Comparison of ENCODE assay signal across 20 cellular contexts in genomic region chr12:53636641-53637040, GRCh38. TPM values are rescaled to one million over a fixed set of nuclear protein-coding genes. Genes with fewer than 3 reads are reported as not detected.
DNase-seq lines count a peak whose midpoint lies in the region; ATAC-seq, FAIRE-seq and TF ChIP-seq lines count a peak whose summit lies in the region.
"Had no signal": no experiment of that assay in that cellular context is flagged by ENCODE, and none has a peak within 500 bp of the region (broad histone marks: within the 10 kb centered on the region; RNA-seq: fewer than 3 reads in every experiment).

No MANE protein-coding gene starts in this region.

- H3K27ac ChIP-seq in HepG2 (ENCODE audit: extremely low read length, insufficient read depth, low read length) (no peak overlapping the region), right lobe of liver (no peak overlapping the region), K562 (ENCODE audit: extremely low read depth, low read depth, low read length) (no peak overlapping the region)
- H3K27ac ChIP-seq: 22Rv1, BLaER1 had no signal

- no peaks in the 10 kb centered on the region for H3K9me3 ChIP-seq in HepG2 (ENCODE audit: low read length)
- no peaks in the 10 kb centered on the region for H3K9me3 ChIP-seq in right lobe of liver
- H3K9me3 ChIP-seq in K562 (replicated peaks; ENCODE audit: control insufficient read depth, insufficient read depth, low read depth, low read length), result no peaks in the 10 kb centered on the region
- H3K9me3 ChIP-seq: BE2C had no signal

- no peak for FAIRE-seq in HepG2 (lab: Jason Lieb, UNC)
- FAIRE-seq in K562 (lab: Jason Lieb, UNC), result no peak
- FAIRE-seq: D721Med, G401.6, GM12891, GM19239 had no signal

- H2AFZ ChIP-seq in HepG2 (ENCODE audit: low read length), result no peak overlapping the region
- no peak overlapping the region for H2AFZ ChIP-seq in K562 (ENCODE audit: low read depth, low read length)

- CTCF ChIA-PET in HepG2 (lab: Yijun Ruan, JAX; ENCODE audit: low intra/inter-chr PET ratio, low total read pairs) (no interaction called here), K562 (lab: Yijun Ruan, JAX; ENCODE audit: low intra/inter-chr PET ratio) (no interaction called here)

- TF ChIP-seq EP300 in HepG2 (IDR thresholded peaks at IDR 0.05; ENCODE audit: low read depth in 2 of 2, low read length in 2 of 2) (no peak), HepG2 (CRISPR knock-in tag; IDR thresholded peaks at IDR 0.05; ENCODE audit: borderline replicate concordance) (no peak), K562 (IDR thresholded peaks at IDR 0.05; ENCODE audit: low read length) (no peak)

- in situ Hi-C loops in HepG2 (cut with HindIII; ENCODE audit: extremely low pct_ligation_motif_present, low pct_unique_long_range_greater_than_20kb), result no loop called here
- in situ Hi-C loops in K562 (cut with MboI), result no loop called here
- in situ Hi-C loops in KBM-7 (cut with MboI; ENCODE audit: low pct_unique_long_range_greater_than_20kb, low sequenced_read_pairs), result no loop called here

- H3K4me1 ChIP-seq in HepG2 (ENCODE audit: insufficient read depth, low read length) (no peaks in the 10 kb centered on the region), right lobe of liver (no peaks in the 10 kb centered on the region), K562 (replicated peaks in 1 of 2; ENCODE audit: control insufficient read depth in 2 of 2, insufficient read depth in 2 of 2, low read length in 2 of 2) (no peaks in the 10 kb centered on the region)
- H3K4me1 ChIP-seq: BE2C, BLaER1 had no signal

- no peak overlapping the region for H3K4me2 ChIP-seq in HepG2 (ENCODE audit: low read depth, low read length)
- no peak overlapping the region for H3K4me2 ChIP-seq in K562 (ENCODE audit: insufficient read depth, low read length)
- H3K4me2 ChIP-seq: BLaER1 had no signal

- intact Hi-C loops in HepG2 (cut with micrococcal nuclease; ENCODE audit: unreplicated experiment), result no loop called here
- intact Hi-C loops in right lobe of liver (cut with DNase I), result no loop called here
- intact Hi-C loops in K562 (cut with micrococcal nuclease), result no loop called here

- BruUV-seq in HepG2 (replicated peaks; lab: Mats Ljungman, UMichigan), result no TSS peak
- no TSS peak for BruUV-seq in K562 (replicated peaks; lab: Mats Ljungman, UMichigan)

- no peaks in the 10 kb centered on the region for H3K36me3 ChIP-seq in HepG2 (replicated peaks in 1 of 2; ENCODE audit: control insufficient read depth in 1 of 2, insufficient read depth in 2 of 2, low read length in 2 of 2)
- no peaks in the 10 kb centered on the region for H3K36me3 ChIP-seq in right lobe of liver
- no peaks in the 10 kb centered on the region for H3K36me3 ChIP-seq in K562 (ENCODE audit: control insufficient read depth, insufficient read depth, low read length)
- H3K36me3 ChIP-seq: BE2C, BLaER1 had no signal

- H3K79me2 ChIP-seq in HepG2 (ENCODE audit: insufficient read depth, low read length) (no peaks in the 10 kb centered on the region), K562 (ENCODE audit: control insufficient read depth, insufficient read depth, low read length) (no peaks in the 10 kb centered on the region)

- H3K4me3 ChIP-seq in HepG2 (replicated peaks in 1 of 3; ENCODE audit: insufficient read depth in 1 of 3, low read depth in 2 of 3, low read length in 3 of 3) (no peak overlapping the region), right lobe of liver (no peak overlapping the region), K562 (no peak overlapping the region)
- H3K4me3 ChIP-seq: BLaER1 had no signal

- H3K9ac ChIP-seq in HepG2 (ENCODE audit: insufficient read depth, low read depth, low read length), result no peak overlapping the region
- H3K9ac ChIP-seq in K562 (ENCODE audit: insufficient read depth in 1 of 2, low read depth in 2 of 2, low read length in 2 of 2), result no peak overlapping the region
- H3K9ac ChIP-seq: BLaER1 had no signal

- no peaks in the 10 kb centered on the region for H4K20me1 ChIP-seq in HepG2 (ENCODE audit: insufficient read depth, low read length)
- no peaks in the 10 kb centered on the region for H4K20me1 ChIP-seq in K562 (replicated peaks; ENCODE audit: control insufficient read depth, insufficient read depth, low read length)
- H4K20me1 ChIP-seq: BLaER1 had no signal

- TF ChIP-seq CTCF in HepG2 (CRISPR knock-in tag; IDR thresholded peaks at IDR 0.05), result no peak
- TF ChIP-seq CTCF in right lobe of liver (IDR thresholded peaks at IDR 0.05), result no peak
- no peak for TF ChIP-seq CTCF in K562 (IDR thresholded peaks at IDR 0.05 in 2 of 3, conservative IDR thresholded peaks at IDR 0.05 in 1 of 3; ENCODE audit: insufficient read depth in 2 of 3, low read depth in 1 of 3, low read length in 3 of 3)

- ATAC-seq in HepG2, result no peak
- no peak for ATAC-seq in right lobe of liver
- ATAC-seq in K562, result no peak

- no peaks in the 10 kb centered on the region for H3K9me1 ChIP-seq in K562 (ENCODE audit: control insufficient read depth, insufficient read depth, low read length)

- DNase-seq in HepG2 (ENCODE audit: low spot score) (no peak), right lobe of liver (no peak), K562 (ENCODE audit: extremely low read depth in 1 of 4, low spot score in 3 of 4) (no peak), amniotic stem cell (lab: John Stamatoyannopoulos, UW) (no peak), KBM-7 (no peak)
- DNase-seq: ACHN; BE2C; C1 segment of cervical spinal cord; CD4-positive, alpha-beta memory T cell; CD4-positive, CD25-positive, alpha-beta regulatory T cell; CD8-positive, alpha-beta memory T cell; COR-L47; DMS79 treated with DMSO at 0.1 percent for 48 hours; GF-D8 had no signal

- H3K27me3 ChIP-seq in HepG2 (ENCODE audit: control insufficient read depth in 1 of 2, insufficient read depth in 2 of 2, low read length in 2 of 2), result no peaks in the 10 kb centered on the region
- H3K27me3 ChIP-seq in right lobe of liver, result no peaks in the 10 kb centered on the region
- H3K27me3 ChIP-seq in K562 (ENCODE audit: control insufficient read depth in 2 of 2, insufficient read depth in 2 of 2, low read length in 2 of 2), result no peaks in the 10 kb centered on the region
- H3K27me3 ChIP-seq: BE2C, BLaER1 had no signal

- POLR2A ChIA-PET in HepG2 (lab: Yijun Ruan, JAX), result interaction anchor here (1.0 kb wide), 1 partner anchor 11 kb away, joined by 4 read pairs; the partner anchor contains the start of gene ATF7
- POLR2A ChIA-PET in K562 (lab: Yijun Ruan, JAX), result no interaction called here

- WGBS in HepG2 (ENCODE audit: low lambda C conversion rate), result 14% methylated on average over 2 of the region's 2 CpGs
- 18% methylated on average over 2 of the region's 2 CpGs for WGBS in right lobe of liver (ENCODE audit: insufficient coverage, low coverage, low lambda C conversion rate, missing lambda C conversion rate)
- WGBS in K562 (ENCODE audit: insufficient coverage, low coverage, missing lambda C conversion rate), result 15% methylated on average over 2 of the region's 2 CpGs

- TF ChIP-seq RAD21 in HepG2 (CRISPR knock-in tag; IDR thresholded peaks at IDR 0.05), result no peak
- no peak for TF ChIP-seq RAD21 in K562 (CRISPR knock-in tag; conservative IDR thresholded peaks at IDR 0.05 in 1 of 2, IDR thresholded peaks at IDR 0.05 in 1 of 2)

- no peak for TF ChIP-seq POLR2A in HepG2 (IDR thresholded peaks at IDR 0.05; ENCODE audit: insufficient read depth in 1 of 2, low read depth in 2 of 2, low read length in 2 of 2)
- TF ChIP-seq POLR2A in right lobe of liver (IDR thresholded peaks at IDR 0.05), result no peak
- TF ChIP-seq POLR2A in K562 (conservative IDR thresholded peaks at IDR 0.05), result no peak

RNA-seq across cellular contexts. Expression of gene ATF7, which starts 10.5 kb away (rescaled TPM):
- total RNA-seq in HepG2 (2016; rRNA removed; fragmentation: Illumina TruSeq; extraction: Trizol) (9.6 and 11.3 TPM in 2 replicates), right lobe of liver (10 to 100 TPM in 5 of 6 experiments, 1 to 10 TPM in 1; 7.9 to 18.7 (median 12.3) TPM), K562 (2014; rRNA removed) (8.5 and 10.6 TPM in 2 replicates), K562 (2014; rRNA removed; fragmentation: Illumina TruSeq; extraction: Trizol) (16.7 and 17.8 TPM in 2 replicates), K562 (2015; rRNA removed; fragmentation: Illumina TruSeq; extraction: Trizol) (12.3 and 13.8 TPM in 2 replicates), K562 (2021) (20.7 and 23.8 TPM in 2 replicates)
- total RNA-seq in HepG2 (2016; cell fraction: cytosol; rRNA removed; fragmentation: Illumina TruSeq; extraction: Trizol; ENCODE audit: low read depth), result 5.4 and 5.9 TPM in 2 replicates
- total RNA-seq in HepG2 (2016; cell fraction: insoluble cytoplasmic fraction; rRNA removed; fragmentation: Illumina TruSeq; extraction: Trizol), result 10.1 and 12.2 TPM in 2 replicates
- 8.6 and 10.1 TPM in 2 replicates for total RNA-seq in HepG2 (2016; cell fraction: membrane; rRNA removed; fragmentation: Illumina TruSeq; extraction: Trizol)
- 11.5 and 13.0 TPM in 2 replicates for total RNA-seq in HepG2 (2016; cell fraction: nucleus; rRNA removed; fragmentation: Illumina TruSeq; extraction: Trizol)
- polyA plus RNA-seq in HepG2 (2011; rRNA removed) (14.0 and 16.2 TPM in 2 replicates), K562 (2011; rRNA removed) (20.9 and 23.0 TPM in 2 replicates), K562 (2014; fragmentation: Illumina TruSeq; extraction: Trizol) (20.8 and 22.0 TPM in 2 replicates), K562 (2014; fragmentation: Nextera tagmentation; extraction: Ambion mirVana) (10 to 100 TPM; 28.9 to 30.4 TPM), K562 (2014; rRNA removed) (18.4 and 23.5 TPM in 2 replicates)
- 8.1 and 10.9 TPM in 2 replicates for polyA plus RNA-seq in HepG2 (2011; cell fraction: cytosol; rRNA removed)
- 19.1 and 23.0 TPM in 2 replicates for polyA plus RNA-seq in HepG2 (2011; cell fraction: nucleus; rRNA removed)
- 10.2 and 12.7 TPM in 2 replicates for polyA plus RNA-seq in HepG2 (2012)
- 6.6 and 8.4 TPM in 2 replicates for polyA plus RNA-seq in HepG2 (2016; cell fraction: cytosol; fragmentation: Illumina TruSeq; extraction: Trizol; ENCODE audit: low read depth)
- 24.5 and 24.8 TPM in 2 replicates for polyA plus RNA-seq in HepG2 (2016; cell fraction: insoluble cytoplasmic fraction; fragmentation: Illumina TruSeq; extraction: Trizol; ENCODE audit: low read depth)
- 8.8 and 10.2 TPM in 2 replicates for polyA plus RNA-seq in HepG2 (2016; cell fraction: membrane; fragmentation: Illumina TruSeq; extraction: Trizol; ENCODE audit: low read depth)
- 23.1 and 23.3 TPM in 2 replicates for polyA plus RNA-seq in HepG2 (2016; cell fraction: nucleus; fragmentation: Illumina TruSeq; extraction: Trizol; ENCODE audit: insufficient read depth, low read depth)
- 25.8 and 31.9 TPM in 2 replicates for polyA minus RNA-seq in HepG2 (2011; rRNA and poly(A)+ RNA removed; ENCODE audit: low replicate concordance)
- 11.3 and 15.8 TPM in 2 replicates for polyA minus RNA-seq in HepG2 (2011; cell fraction: cytosol; rRNA and poly(A)+ RNA removed)
- polyA minus RNA-seq in HepG2 (2011; cell fraction: nucleus; rRNA and poly(A)+ RNA removed), result 21.9 and 32.6 TPM in 2 replicates
- total RNA-seq in K562 (2011; cell fraction: chromatin; rRNA removed; ENCODE audit: low replicate concordance), result 37.6 and 52.5 TPM in 2 replicates
- total RNA-seq in K562 (2011; cell fraction: nucleolus; rRNA removed), result 22.0 and 24.5 TPM in 2 replicates
- total RNA-seq in K562 (2011; cell fraction: nucleoplasm; rRNA removed), result 48.6 and 75.5 TPM in 2 replicates
- 13.1 and 21.3 TPM in 2 replicates for polyA plus RNA-seq in K562 (2011; cell fraction: cytosol; rRNA removed)
- polyA plus RNA-seq in K562 (2011; cell fraction: nucleus; rRNA removed), result 24.3 and 25.6 TPM in 2 replicates
- 11.9 and 18.6 TPM in 2 replicates for polyA plus RNA-seq in K562 (2012)
- 20.8 and 32.8 TPM in 2 replicates for polyA minus RNA-seq in K562 (2011; rRNA and poly(A)+ RNA removed)
- polyA minus RNA-seq in K562 (2011; cell fraction: cytosol; rRNA and poly(A)+ RNA removed), result 12.7 and 28.9 TPM in 2 replicates
- 9.7 and 15.9 TPM in 2 replicates for polyA minus RNA-seq in K562 (2011; cell fraction: nucleus; rRNA and poly(A)+ RNA removed)

RNA-seq across cellular contexts. Expression of gene ATP5MC2, which starts 39.2 kb away (rescaled TPM):
- 230 and 280 TPM in 2 replicates for total RNA-seq in HepG2 (2016; rRNA removed; fragmentation: Illumina TruSeq; extraction: Trizol)
- 151 and 157 TPM in 2 replicates for total RNA-seq in HepG2 (2016; cell fraction: cytosol; rRNA removed; fragmentation: Illumina TruSeq; extraction: Trizol; ENCODE audit: low read depth)
- 232 and 280 TPM in 2 replicates for total RNA-seq in HepG2 (2016; cell fraction: insoluble cytoplasmic fraction; rRNA removed; fragmentation: Illumina TruSeq; extraction: Trizol)
- total RNA-seq in HepG2 (2016; cell fraction: membrane; rRNA removed; fragmentation: Illumina TruSeq; extraction: Trizol), result 204 and 221 TPM in 2 replicates
- total RNA-seq in HepG2 (2016; cell fraction: nucleus; rRNA removed; fragmentation: Illumina TruSeq; extraction: Trizol), result 76.9 and 91.1 TPM in 2 replicates
- polyA plus RNA-seq in HepG2 (2011; rRNA removed), result 257 and 310 TPM in 2 replicates
- polyA plus RNA-seq in HepG2 (2011; cell fraction: cytosol; rRNA removed), result 284 and 385 TPM in 2 replicates
- polyA plus RNA-seq in HepG2 (2011; cell fraction: nucleus; rRNA removed), result 86.5 and 86.7 TPM in 2 replicates
- polyA plus RNA-seq in HepG2 (2012), result 317 and 363 TPM in 2 replicates
- 221 and 241 TPM in 2 replicates for polyA plus RNA-seq in HepG2 (2016; cell fraction: cytosol; fragmentation: Illumina TruSeq; extraction: Trizol; ENCODE audit: low read depth)
- 345 and 371 TPM in 2 replicates for polyA plus RNA-seq in HepG2 (2016; cell fraction: insoluble cytoplasmic fraction; fragmentation: Illumina TruSeq; extraction: Trizol; ENCODE audit: low read depth)
- polyA plus RNA-seq in HepG2 (2016; cell fraction: membrane; fragmentation: Illumina TruSeq; extraction: Trizol; ENCODE audit: low read depth), result 262 and 271 TPM in 2 replicates
- polyA plus RNA-seq in HepG2 (2016; cell fraction: nucleus; fragmentation: Illumina TruSeq; extraction: Trizol; ENCODE audit: insufficient read depth, low read depth), result 159 and 177 TPM in 2 replicates
- 938 and 2,113 TPM in 2 replicates for polyA minus RNA-seq in HepG2 (2011; rRNA and poly(A)+ RNA removed; ENCODE audit: low replicate concordance)
- polyA minus RNA-seq in HepG2 (2011; cell fraction: cytosol; rRNA and poly(A)+ RNA removed), result 149 and 170 TPM in 2 replicates
- 81.6 and 93.6 TPM in 2 replicates for polyA minus RNA-seq in HepG2 (2011; cell fraction: nucleus; rRNA and poly(A)+ RNA removed)
- 100 to 1,000 TPM; 122 to 160 (median 135) TPM for total RNA-seq in right lobe of liver
- 68.0 and 106 TPM in 2 replicates for total RNA-seq in K562 (2011; cell fraction: chromatin; rRNA removed; ENCODE audit: low replicate concordance)
- total RNA-seq in K562 (2011; cell fraction: nucleolus; rRNA removed), result 128 and 131 TPM in 2 replicates
- 147 and 211 TPM in 2 replicates for total RNA-seq in K562 (2011; cell fraction: nucleoplasm; rRNA removed)
- 314 and 449 TPM in 2 replicates for total RNA-seq in K562 (2014; rRNA removed)
- 338 and 468 TPM in 2 replicates for total RNA-seq in K562 (2014; rRNA removed; fragmentation: Illumina TruSeq; extraction: Trizol)
- 543 and 551 TPM in 2 replicates for total RNA-seq in K562 (2015; rRNA removed; fragmentation: Illumina TruSeq; extraction: Trizol)
- 458 and 490 TPM in 2 replicates for total RNA-seq in K562 (2021)
- polyA plus RNA-seq in K562 (2011; rRNA removed), result 372 and 445 TPM in 2 replicates
- 857 and 961 TPM in 2 replicates for polyA plus RNA-seq in K562 (2011; cell fraction: cytosol; rRNA removed)
- 343 and 358 TPM in 2 replicates for polyA plus RNA-seq in K562 (2011; cell fraction: nucleus; rRNA removed)
- polyA plus RNA-seq in K562 (2012), result 869 and 1,024 TPM in 2 replicates
- 845 and 851 TPM in 2 replicates for polyA plus RNA-seq in K562 (2014; fragmentation: Illumina TruSeq; extraction: Trizol)
- 1,000 to 10,000 TPM; 1,200 to 1,208 TPM for polyA plus RNA-seq in K562 (2014; fragmentation: Nextera tagmentation; extraction: Ambion mirVana)
- polyA plus RNA-seq in K562 (2014; rRNA removed), result 377 and 575 TPM in 2 replicates
- polyA minus RNA-seq in K562 (2011; rRNA and poly(A)+ RNA removed), result 585 and 751 TPM in 2 replicates
- polyA minus RNA-seq in K562 (2011; cell fraction: cytosol; rRNA and poly(A)+ RNA removed), result 326 and 340 TPM in 2 replicates
- 72.2 and 129 TPM in 2 replicates for polyA minus RNA-seq in K562 (2011; cell fraction: nucleus; rRNA and poly(A)+ RNA removed)

Comparison
In these comparisons a context has a peak if more than half of its experiments do, and no peak if none do; other contexts are left out.
1. Of the 241 proteins assayed by ChIP-seq in both HepG2 and K562: peak only in HepG2: none; only in K562: MAFG; in both: MAFF and MAFK; in neither: 238.